In genomic region chr6:150142657-150143501, GRCh38 we compare ENCODE assay signal across 1 cellular context.
TF ChIP-seq lines count a peak whose summit lies in the region.

TSS of gene PPP1R14C (plus strand) at chr6:150143044. CDS start at chr6:150143193, 149 bp downstream.

TF ChIP-seq in K562, 482 proteins besides CTCF, POLR2A, EP300 and RAD21 (continued from another document):
- TF ChIP-seq TRIM25 (IDR thresholded peaks at IDR 0.05; ENCODE audit: borderline replicate concordance): no peak
- peak; percentile 8; the same call in 1 of the 2 replicates for TF ChIP-seq NCOA6 (IDR thresholded peaks at IDR 0.05)
- TF ChIP-seq TEAD1 (CRISPR knock-in tag; IDR thresholded peaks at IDR 0.05): peak in 1 of 2 experiments; percentile 78; a peak in 1 of 4 replicates
- TF ChIP-seq HDAC1 (IDR thresholded peaks at IDR 0.05): peak in 1 of 2 experiments; percentile 38; a peak in 1 of 4 replicates
- TF ChIP-seq ZNF511 (CRISPR knock-in tag; IDR thresholded peaks at IDR 0.05): peak; percentile 87; the same call in 1 of the 2 replicates
- peak in 1 of 2 experiments; percentile 95; a peak in 2 of 4 replicates for TF ChIP-seq NONO (IDR thresholded peaks at IDR 0.05; ENCODE audit: low read depth in 2 of 2, low read length in 1 of 2)
- TF ChIP-seq BCOR (IDR thresholded peaks at IDR 0.05): no peak
- peak; percentile 92 for TF ChIP-seq MAX (CRISPR knock-in tag; IDR thresholded peaks at IDR 0.05)
- peak; percentile 13 for TF ChIP-seq CCNT2 (IDR thresholded peaks at IDR 0.05; ENCODE audit: borderline replicate concordance, extremely low read depth, insufficient read length, low read depth, low read length)
- TF ChIP-seq RBM22 (IDR thresholded peaks at IDR 0.05; ENCODE audit: low read depth, low read length, poor library complexity, severe bottlenecking): no peak
- peak; percentile 45; the same call in 1 of the 2 replicates for TF ChIP-seq VEZF1 (CRISPR knock-in tag; IDR thresholded peaks at IDR 0.05)
- peak; percentile 71 for TF ChIP-seq RBFOX2 (IDR thresholded peaks at IDR 0.05; ENCODE audit: low read depth, low read length)
- TF ChIP-seq SIN3A (IDR thresholded peaks at IDR 0.05; ENCODE audit: borderline replicate concordance in 2 of 2, control insufficient read depth in 1 of 2, low read depth in 2 of 2, low read length in 2 of 2): 0 out of 4 replicates have a peak, but pooled peaks have one; percentile 7 to 42
- TF ChIP-seq MNT (conservative IDR thresholded peaks at IDR 0.05): no peak
- peak; percentile 90; the same call in 1 of the 2 replicates for TF ChIP-seq NR3C1 (CRISPR knock-in tag; IDR thresholded peaks at IDR 0.05)
- TF ChIP-seq ZBTB1 (CRISPR knock-in tag; IDR thresholded peaks at IDR 0.05; ENCODE audit: borderline replicate concordance, low read depth): peak; percentile 65; the same call in 1 of the 2 replicates
- 0 out of 2 replicates have a peak, but pooled peaks have one; percentile 29 for TF ChIP-seq CXXC5 (CRISPR knock-in tag; IDR thresholded peaks at IDR 0.05)
- TF ChIP-seq MLLT1 (IDR thresholded peaks at IDR 0.05): no peak
- TF ChIP-seq ZNF431 (CRISPR knock-in tag; IDR thresholded peaks at IDR 0.05): peak; percentile 84
- no peak for TF ChIP-seq ELK1 (CRISPR knock-in tag; IDR thresholded peaks at IDR 0.05)
- peak in 1 of 3 experiments; percentile 34 for TF ChIP-seq YY1 (IDR thresholded peaks at IDR 0.05; ENCODE audit: borderline replicate concordance in 1 of 3, control insufficient read depth in 1 of 3, extremely low read depth in 1 of 3, insufficient read depth in 3 of 3, insufficient read length in 1 of 3, insufficient replicate concordance in 2 of 3, low read depth in 1 of 3, low read length in 2 of 3)
- TF ChIP-seq ZNF134 (CRISPR knock-in tag; conservative IDR thresholded peaks at IDR 0.05): no peak
- no peak for TF ChIP-seq JUN (IDR thresholded peaks at IDR 0.05; ENCODE audit: borderline replicate concordance, low read depth, low read length)
- TF ChIP-seq JUN (CRISPR knock-in tag; IDR thresholded peaks at IDR 0.05; ENCODE audit: borderline replicate concordance): peak; percentile 82; the same call in 1 of the 2 replicates
- no peak for TF ChIP-seq TFE3 (CRISPR knock-in tag; IDR thresholded peaks at IDR 0.05)
